Comparison of ENCODE assay signal across 8 cellular contexts in the genomic region with DNA sequence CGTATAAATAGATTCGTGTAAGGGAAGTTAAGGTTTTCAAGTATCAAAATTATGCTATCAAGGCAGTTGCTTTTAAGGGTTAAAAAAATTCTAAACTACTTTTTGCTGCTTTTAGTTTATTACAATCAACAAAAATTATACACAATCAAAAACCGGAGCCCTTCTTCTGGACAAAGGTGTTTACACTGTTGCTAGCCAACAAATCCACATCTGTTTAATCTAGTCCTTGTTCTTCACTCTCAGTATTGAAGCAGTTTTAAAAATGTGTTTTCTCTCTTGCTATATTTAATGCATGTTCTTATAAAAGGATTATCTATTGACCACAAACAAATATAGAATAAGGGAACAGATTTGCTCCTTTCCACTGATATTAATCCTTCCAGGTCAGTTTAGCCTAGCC. TPM values are rescaled to one million over a fixed set of nuclear protein-coding genes. Genes with fewer than 3 reads are reported as not detected.
DNase-seq lines count a peak whose midpoint lies in the region; ATAC-seq and TF ChIP-seq lines count a peak whose summit lies in the region.

No MANE protein-coding gene starts in this region.

- POLR2A ChIA-PET in CD4-positive, alpha-beta T cell (lab: Charles Lee): no interaction called here

- peak overlapping the region; percentile 98 for H3K4me3 Mint-ChIP-seq in CD4-positive, alpha-beta T cell
- H3K4me3 Mint-ChIP-seq in nephron progenitor cell: peak overlapping the region; percentile 95

- H3K27ac Mint-ChIP-seq in CD4-positive, alpha-beta T cell: peak overlapping the region; percentile 98
- H3K27ac Mint-ChIP-seq in nephron progenitor cell: peak overlapping the region; percentile 59

- intact Hi-C loops in CD4-positive, alpha-beta T cell (cut with DNase I, micrococcal nuclease): loop anchor here (5.0 to 10.0 kb wide), 3 partner anchors 85 to 367 kb away; a partner anchor contains a TSS

- ATAC-seq in CD4-positive, alpha-beta T cell (ENCODE audit: poor library complexity): no peak
- ATAC-seq in GM19452 (IDR thresholded peaks at IDR 0.05; ENCODE audit: unreplicated experiment): no peak
- ATAC-seq in HG02623 (IDR thresholded peaks at IDR 0.05; ENCODE audit: unreplicated experiment): no peak
- no peak for ATAC-seq in GM21529 (IDR thresholded peaks at IDR 0.05; ENCODE audit: unreplicated experiment)

- no peak for TF ChIP-seq CTCF in CD4-positive, alpha-beta T cell (IDR thresholded peaks at IDR 0.05)
- TF ChIP-seq CTCF in choroid plexus epithelial cell (conservative IDR thresholded peaks at IDR 0.05; ENCODE audit: low read depth, low read length) (no peak), nephron progenitor cell (IDR thresholded peaks at IDR 0.05) (no peak)

- H3K27ac ChIP-seq in CD4-positive, alpha-beta T cell (ENCODE audit: low read depth, low read length): no peak overlapping the region

- peak overlapping the region; percentile 85 for H3K4me3 ChIP-seq in choroid plexus epithelial cell (ENCODE audit: low read depth, low read length)

- no peaks in the 10 kb centered on the region for H3K9me3 ChIP-seq in CD4-positive, alpha-beta T cell (ENCODE audit: control insufficient read depth, low read length)

- peaks cover 80% of the 10 kb centered on the region for H3K4me1 Mint-ChIP-seq in CD4-positive, alpha-beta T cell (ENCODE audit: low read depth)
- H3K4me1 Mint-ChIP-seq in nephron progenitor cell: peaks cover 51% of the 10 kb centered on the region

- CTCF ChIA-PET in CD4-positive, alpha-beta T cell (lab: Charles Lee): no interaction called here

- no peaks in the 10 kb centered on the region for H3K27me3 Mint-ChIP-seq in CD4-positive, alpha-beta T cell
- H3K27me3 Mint-ChIP-seq in nephron progenitor cell (ENCODE audit: low read depth, poor library complexity): no peaks in the 10 kb centered on the region

- H3K36me3 Mint-ChIP-seq in CD4-positive, alpha-beta T cell (ENCODE audit: low read depth): peaks cover 81% of the 10 kb centered on the region
- H3K36me3 Mint-ChIP-seq in nephron progenitor cell (ENCODE audit: low read depth): peaks cover 53% of the 10 kb centered on the region

- H3K9me3 Mint-ChIP-seq in CD4-positive, alpha-beta T cell: no peaks in the 10 kb centered on the region
- peaks cover 33% of the 10 kb centered on the region for H3K9me3 Mint-ChIP-seq in nephron progenitor cell

- H3K27me3 ChIP-seq in CD4-positive, alpha-beta T cell (ENCODE audit: control insufficient read depth, insufficient read depth, low read length): no peaks in the 10 kb centered on the region

- no peak for DNase-seq in CD4-positive, alpha-beta T cell
- DNase-seq in LHCN-M2 (ENCODE audit: low read depth) (peak; percentile 15), choroid plexus epithelial cell (ENCODE audit: low read depth) (peak; percentile 48), nephron progenitor cell (no peak), KG1 (lab: John Stamatoyannopoulos, UW) (no peak)

RNA-seq across cellular contexts. Expression of a gene that starts 2.5 kb away (rescaled TPM):
- total RNA-seq in CD4-positive, alpha-beta T cell: 10 to 100 TPM; 43.3 to 44.2 TPM
- 19.6 and 22.1 TPM in 2 replicates for total RNA-seq in LHCN-M2 (2014; rRNA removed)
- polyA plus RNA-seq in LHCN-M2 (2012): 6.4 TPM

Comparison
In these comparisons a context has a peak if more than half of its experiments do, and no peak if none do; other contexts are left out.
1. DNase-seq: peak in LHCN-M2 (single experiment) and choroid plexus epithelial cell (single experiment); none in CD4-positive, alpha-beta T cell (0 of 10), nephron progenitor cell (single experiment) and KG1 (single experiment).